Comparison of ENCODE assay signal across 1 cellular context in the genomic region with DNA sequence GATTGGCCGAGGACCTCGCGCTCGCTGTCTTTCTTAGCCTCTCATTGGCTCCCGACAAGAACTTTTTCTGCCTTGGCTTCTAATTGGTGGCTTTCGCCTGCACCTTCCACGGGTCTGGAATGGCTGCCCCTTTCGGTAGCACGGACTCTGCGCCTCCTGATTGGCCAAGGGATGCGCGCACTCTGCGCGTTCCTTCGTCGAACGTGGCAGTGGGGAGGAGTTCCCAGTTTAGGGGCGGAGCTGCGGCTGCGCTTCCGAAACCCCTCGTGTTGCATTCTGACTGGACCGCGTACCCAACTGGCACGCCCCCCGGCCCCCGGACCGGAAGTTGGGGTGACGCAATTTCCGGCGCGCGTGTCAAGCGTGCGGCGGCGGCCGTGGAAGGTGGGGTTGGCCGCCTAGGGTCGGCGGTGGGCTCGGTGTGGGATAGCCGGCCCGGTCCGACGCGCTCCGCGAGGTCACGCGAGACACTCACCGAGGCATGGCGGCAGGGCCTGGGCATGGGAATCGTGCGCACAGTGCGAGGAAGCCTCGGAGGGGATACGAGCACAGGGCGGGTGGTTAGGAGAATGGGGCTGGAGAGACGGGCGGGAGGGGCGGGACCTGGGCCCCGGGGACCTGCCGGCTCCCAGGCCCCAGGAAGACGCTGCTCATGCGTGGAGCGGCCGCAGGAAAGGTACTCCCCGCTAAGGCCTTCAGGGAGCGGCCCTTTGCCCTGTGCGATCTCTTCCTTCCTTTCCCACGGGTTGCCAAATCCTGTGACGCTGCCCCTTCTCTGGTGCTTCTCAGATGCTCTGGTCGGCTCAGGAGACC.
TF ChIP-seq lines count a peak whose summit lies in the region.

No MANE protein-coding gene starts in this region.

TF ChIP-seq in WTC11, 78 proteins besides CTCF, POLR2A, EP300 and RAD21 (continued from another document):
- TF ChIP-seq, protein P1, sequence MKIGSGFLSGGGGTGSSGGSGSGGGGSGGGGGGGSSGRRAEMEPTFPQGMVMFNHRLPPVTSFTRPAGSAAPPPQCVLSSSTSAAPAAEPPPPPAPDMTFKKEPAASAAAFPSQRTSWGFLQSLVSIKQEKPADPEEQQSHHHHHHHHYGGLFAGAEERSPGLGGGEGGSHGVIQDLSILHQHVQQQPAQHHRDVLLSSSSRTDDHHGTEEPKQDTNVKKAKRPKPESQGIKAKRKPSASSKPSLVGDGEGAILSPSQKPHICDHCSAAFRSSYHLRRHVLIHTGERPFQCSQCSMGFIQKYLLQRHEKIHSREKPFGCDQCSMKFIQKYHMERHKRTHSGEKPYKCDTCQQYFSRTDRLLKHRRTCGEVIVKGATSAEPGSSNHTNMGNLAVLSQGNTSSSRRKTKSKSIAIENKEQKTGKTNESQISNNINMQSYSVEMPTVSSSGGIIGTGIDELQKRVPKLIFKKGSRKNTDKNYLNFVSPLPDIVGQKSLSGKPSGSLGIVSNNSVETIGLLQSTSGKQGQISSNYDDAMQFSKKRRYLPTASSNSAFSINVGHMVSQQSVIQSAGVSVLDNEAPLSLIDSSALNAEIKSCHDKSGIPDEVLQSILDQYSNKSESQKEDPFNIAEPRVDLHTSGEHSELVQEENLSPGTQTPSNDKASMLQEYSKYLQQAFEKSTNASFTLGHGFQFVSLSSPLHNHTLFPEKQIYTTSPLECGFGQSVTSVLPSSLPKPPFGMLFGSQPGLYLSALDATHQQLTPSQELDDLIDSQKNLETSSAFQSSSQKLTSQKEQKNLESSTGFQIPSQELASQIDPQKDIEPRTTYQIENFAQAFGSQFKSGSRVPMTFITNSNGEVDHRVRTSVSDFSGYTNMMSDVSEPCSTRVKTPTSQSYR (CRISPR knock-in tag; IDR thresholded peaks at IDR 0.05), result no peak
- peak; percentile 99 for TF ChIP-seq NFYB (CRISPR knock-in tag; conservative IDR thresholded peaks at IDR 0.05; ENCODE audit: low read depth)
- peak; percentile 92 for TF ChIP-seq ZNF671 (CRISPR knock-in tag; IDR thresholded peaks at IDR 0.05)
- TF ChIP-seq HMGA2 (CRISPR knock-in tag; IDR thresholded peaks at IDR 0.05), result peak; percentile 85
- no peak for TF ChIP-seq NR1H2 (CRISPR knock-in tag; IDR thresholded peaks at IDR 0.05)
- TF ChIP-seq, protein P2, sequence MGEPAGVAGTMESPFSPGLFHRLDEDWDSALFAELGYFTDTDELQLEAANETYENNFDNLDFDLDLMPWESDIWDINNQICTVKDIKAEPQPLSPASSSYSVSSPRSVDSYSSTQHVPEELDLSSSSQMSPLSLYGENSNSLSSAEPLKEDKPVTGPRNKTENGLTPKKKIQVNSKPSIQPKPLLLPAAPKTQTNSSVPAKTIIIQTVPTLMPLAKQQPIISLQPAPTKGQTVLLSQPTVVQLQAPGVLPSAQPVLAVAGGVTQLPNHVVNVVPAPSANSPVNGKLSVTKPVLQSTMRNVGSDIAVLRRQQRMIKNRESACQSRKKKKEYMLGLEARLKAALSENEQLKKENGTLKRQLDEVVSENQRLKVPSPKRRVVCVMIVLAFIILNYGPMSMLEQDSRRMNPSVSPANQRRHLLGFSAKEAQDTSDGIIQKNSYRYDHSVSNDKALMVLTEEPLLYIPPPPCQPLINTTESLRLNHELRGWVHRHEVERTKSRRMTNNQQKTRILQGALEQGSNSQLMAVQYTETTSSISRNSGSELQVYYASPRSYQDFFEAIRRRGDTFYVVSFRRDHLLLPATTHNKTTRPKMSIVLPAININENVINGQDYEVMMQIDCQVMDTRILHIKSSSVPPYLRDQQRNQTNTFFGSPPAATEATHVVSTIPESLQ (CRISPR knock-in tag; IDR thresholded peaks at IDR 0.05), result no peak
- TF ChIP-seq, protein P3, sequence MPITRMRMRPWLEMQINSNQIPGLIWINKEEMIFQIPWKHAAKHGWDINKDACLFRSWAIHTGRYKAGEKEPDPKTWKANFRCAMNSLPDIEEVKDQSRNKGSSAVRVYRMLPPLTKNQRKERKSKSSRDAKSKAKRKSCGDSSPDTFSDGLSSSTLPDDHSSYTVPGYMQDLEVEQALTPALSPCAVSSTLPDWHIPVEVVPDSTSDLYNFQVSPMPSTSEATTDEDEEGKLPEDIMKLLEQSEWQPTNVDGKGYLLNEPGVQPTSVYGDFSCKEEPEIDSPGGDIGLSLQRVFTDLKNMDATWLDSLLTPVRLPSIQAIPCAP (CRISPR knock-in tag; IDR thresholded peaks at IDR 0.05), result no peak
- 0 out of 2 replicates have a peak, but pooled peaks have one; percentile 15 for TF ChIP-seq CBFB (CRISPR knock-in tag; IDR thresholded peaks at IDR 0.05; ENCODE audit: low read depth)
- TF ChIP-seq IRF2 (CRISPR knock-in tag; IDR thresholded peaks at IDR 0.05; ENCODE audit: borderline replicate concordance, low read depth), result no peak
- TF ChIP-seq, protein P4, sequence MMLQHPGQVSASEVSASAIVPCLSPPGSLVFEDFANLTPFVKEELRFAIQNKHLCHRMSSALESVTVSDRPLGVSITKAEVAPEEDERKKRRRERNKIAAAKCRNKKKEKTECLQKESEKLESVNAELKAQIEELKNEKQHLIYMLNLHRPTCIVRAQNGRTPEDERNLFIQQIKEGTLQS (CRISPR knock-in tag; conservative IDR thresholded peaks at IDR 0.05), result peak; percentile 54; the same call in 1 of the 2 replicates
- TF ChIP-seq, protein P5, sequence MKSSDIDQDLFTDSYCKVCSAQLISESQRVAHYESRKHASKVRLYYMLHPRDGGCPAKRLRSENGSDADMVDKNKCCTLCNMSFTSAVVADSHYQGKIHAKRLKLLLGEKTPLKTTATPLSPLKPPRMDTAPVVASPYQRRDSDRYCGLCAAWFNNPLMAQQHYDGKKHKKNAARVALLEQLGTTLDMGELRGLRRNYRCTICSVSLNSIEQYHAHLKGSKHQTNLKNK (CRISPR knock-in tag; IDR thresholded peaks at IDR 0.05), result 0 out of 2 replicates have a peak, but pooled peaks have one; percentile 32
- TF ChIP-seq NFATC4 (CRISPR knock-in tag; IDR thresholded peaks at IDR 0.05), result peak; percentile 69
- TF ChIP-seq GABPB1 (CRISPR knock-in tag; IDR thresholded peaks at IDR 0.05), result peak; percentile 99
- TF ChIP-seq ZNF423 (CRISPR knock-in tag; IDR thresholded peaks at IDR 0.05), result peak; percentile 91
- no peak; the same call in 1 of the 2 replicates for TF ChIP-seq TEAD1 (CRISPR knock-in tag; IDR thresholded peaks at IDR 0.05)
- TF ChIP-seq EMX1 (CRISPR knock-in tag; IDR thresholded peaks at IDR 0.05), result peak; percentile 96
- TF ChIP-seq ELF4 (CRISPR knock-in tag; IDR thresholded peaks at IDR 0.05; ENCODE audit: low read depth), result no peak
- peak; percentile 65; the same call in 1 of the 2 replicates for TF ChIP-seq TCF7 (CRISPR knock-in tag; IDR thresholded peaks at IDR 0.05; ENCODE audit: low read depth)
- TF ChIP-seq FOXK1 (CRISPR knock-in tag; IDR thresholded peaks at IDR 0.05), result peak; percentile 93
- TF ChIP-seq, protein P6, sequence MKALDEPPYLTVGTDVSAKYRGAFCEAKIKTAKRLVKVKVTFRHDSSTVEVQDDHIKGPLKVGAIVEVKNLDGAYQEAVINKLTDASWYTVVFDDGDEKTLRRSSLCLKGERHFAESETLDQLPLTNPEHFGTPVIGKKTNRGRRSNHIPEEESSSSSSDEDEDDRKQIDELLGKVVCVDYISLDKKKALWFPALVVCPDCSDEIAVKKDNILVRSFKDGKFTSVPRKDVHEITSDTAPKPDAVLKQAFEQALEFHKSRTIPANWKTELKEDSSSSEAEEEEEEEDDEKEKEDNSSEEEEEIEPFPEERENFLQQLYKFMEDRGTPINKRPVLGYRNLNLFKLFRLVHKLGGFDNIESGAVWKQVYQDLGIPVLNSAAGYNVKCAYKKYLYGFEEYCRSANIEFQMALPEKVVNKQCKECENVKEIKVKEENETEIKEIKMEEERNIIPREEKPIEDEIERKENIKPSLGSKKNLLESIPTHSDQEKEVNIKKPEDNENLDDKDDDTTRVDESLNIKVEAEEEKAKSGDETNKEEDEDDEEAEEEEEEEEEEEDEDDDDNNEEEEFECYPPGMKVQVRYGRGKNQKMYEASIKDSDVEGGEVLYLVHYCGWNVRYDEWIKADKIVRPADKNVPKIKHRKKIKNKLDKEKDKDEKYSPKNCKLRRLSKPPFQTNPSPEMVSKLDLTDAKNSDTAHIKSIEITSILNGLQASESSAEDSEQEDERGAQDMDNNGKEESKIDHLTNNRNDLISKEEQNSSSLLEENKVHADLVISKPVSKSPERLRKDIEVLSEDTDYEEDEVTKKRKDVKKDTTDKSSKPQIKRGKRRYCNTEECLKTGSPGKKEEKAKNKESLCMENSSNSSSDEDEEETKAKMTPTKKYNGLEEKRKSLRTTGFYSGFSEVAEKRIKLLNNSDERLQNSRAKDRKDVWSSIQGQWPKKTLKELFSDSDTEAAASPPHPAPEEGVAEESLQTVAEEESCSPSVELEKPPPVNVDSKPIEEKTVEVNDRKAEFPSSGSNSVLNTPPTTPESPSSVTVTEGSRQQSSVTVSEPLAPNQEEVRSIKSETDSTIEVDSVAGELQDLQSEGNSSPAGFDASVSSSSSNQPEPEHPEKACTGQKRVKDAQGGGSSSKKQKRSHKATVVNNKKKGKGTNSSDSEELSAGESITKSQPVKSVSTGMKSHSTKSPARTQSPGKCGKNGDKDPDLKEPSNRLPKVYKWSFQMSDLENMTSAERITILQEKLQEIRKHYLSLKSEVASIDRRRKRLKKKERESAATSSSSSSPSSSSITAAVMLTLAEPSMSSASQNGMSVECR (CRISPR knock-in tag; IDR thresholded peaks at IDR 0.05; ENCODE audit: borderline replicate concordance), result peak; percentile 78; the same call in 1 of the 2 replicates
- TF ChIP-seq, protein P7, sequence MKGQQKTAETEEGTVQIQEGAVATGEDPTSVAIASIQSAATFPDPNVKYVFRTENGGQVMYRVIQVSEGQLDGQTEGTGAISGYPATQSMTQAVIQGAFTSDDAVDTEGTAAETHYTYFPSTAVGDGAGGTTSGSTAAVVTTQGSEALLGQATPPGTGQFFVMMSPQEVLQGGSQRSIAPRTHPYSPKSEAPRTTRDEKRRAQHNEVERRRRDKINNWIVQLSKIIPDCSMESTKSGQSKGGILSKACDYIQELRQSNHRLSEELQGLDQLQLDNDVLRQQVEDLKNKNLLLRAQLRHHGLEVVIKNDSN (CRISPR knock-in tag; IDR thresholded peaks at IDR 0.05), result peak; percentile 37; the same call in 1 of the 2 replicates
- TF ChIP-seq, protein P8, sequence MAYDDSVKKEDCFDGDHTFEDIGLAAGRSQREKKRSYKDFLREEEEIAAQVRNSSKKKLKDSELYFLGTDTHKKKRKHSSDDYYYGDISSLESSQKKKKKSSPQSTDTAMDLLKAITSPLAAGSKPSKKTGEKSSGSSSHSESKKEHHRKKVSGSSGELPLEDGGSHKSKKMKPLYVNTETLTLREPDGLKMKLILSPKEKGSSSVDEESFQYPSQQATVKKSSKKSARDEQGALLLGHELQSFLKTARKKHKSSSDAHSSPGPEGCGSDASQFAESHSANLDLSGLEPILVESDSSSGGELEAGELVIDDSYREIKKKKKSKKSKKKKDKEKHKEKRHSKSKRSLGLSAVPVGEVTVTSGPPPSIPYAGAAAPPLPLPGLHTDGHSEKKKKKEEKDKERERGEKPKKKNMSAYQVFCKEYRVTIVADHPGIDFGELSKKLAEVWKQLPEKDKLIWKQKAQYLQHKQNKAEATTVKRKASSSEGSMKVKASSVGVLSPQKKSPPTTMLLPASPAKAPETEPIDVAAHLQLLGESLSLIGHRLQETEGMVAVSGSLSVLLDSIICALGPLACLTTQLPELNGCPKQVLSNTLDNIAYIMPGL (CRISPR knock-in tag; IDR thresholded peaks at IDR 0.05), result no peak
- TF ChIP-seq, protein P9, sequence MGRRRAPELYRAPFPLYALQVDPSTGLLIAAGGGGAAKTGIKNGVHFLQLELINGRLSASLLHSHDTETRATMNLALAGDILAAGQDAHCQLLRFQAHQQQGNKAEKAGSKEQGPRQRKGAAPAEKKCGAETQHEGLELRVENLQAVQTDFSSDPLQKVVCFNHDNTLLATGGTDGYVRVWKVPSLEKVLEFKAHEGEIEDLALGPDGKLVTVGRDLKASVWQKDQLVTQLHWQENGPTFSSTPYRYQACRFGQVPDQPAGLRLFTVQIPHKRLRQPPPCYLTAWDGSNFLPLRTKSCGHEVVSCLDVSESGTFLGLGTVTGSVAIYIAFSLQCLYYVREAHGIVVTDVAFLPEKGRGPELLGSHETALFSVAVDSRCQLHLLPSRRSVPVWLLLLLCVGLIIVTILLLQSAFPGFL (CRISPR knock-in tag; IDR thresholded peaks at IDR 0.05; ENCODE audit: borderline replicate concordance), result no peak
- TF ChIP-seq, protein P10, sequence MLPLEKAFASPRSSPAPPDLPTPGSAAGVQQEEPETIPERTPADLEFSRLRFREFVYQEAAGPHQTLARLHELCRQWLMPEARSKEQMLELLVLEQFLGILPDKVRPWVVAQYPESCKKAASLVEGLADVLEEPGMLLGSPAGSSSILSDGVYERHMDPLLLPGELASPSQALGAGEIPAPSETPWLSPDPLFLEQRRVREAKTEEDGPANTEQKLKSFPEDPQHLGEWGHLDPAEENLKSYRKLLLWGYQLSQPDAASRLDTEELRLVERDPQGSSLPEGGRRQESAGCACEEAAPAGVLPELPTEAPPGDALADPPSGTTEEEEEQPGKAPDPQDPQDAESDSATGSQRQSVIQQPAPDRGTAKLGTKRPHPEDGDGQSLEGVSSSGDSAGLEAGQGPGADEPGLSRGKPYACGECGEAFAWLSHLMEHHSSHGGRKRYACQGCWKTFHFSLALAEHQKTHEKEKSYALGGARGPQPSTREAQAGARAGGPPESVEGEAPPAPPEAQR (CRISPR knock-in tag; IDR thresholded peaks at IDR 0.05), result peak; percentile 99
- no peak for TF ChIP-seq SMAD4 (CRISPR knock-in tag; IDR thresholded peaks at IDR 0.05)
- TF ChIP-seq, protein P11, sequence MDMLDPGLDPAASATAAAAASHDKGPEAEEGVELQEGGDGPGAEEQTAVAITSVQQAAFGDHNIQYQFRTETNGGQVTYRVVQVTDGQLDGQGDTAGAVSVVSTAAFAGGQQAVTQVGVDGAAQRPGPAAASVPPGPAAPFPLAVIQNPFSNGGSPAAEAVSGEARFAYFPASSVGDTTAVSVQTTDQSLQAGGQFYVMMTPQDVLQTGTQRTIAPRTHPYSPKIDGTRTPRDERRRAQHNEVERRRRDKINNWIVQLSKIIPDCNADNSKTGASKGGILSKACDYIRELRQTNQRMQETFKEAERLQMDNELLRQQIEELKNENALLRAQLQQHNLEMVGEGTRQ (CRISPR knock-in tag; IDR thresholded peaks at IDR 0.05), result peak; percentile 63
- no peak for TF ChIP-seq ZBTB21 (CRISPR knock-in tag; IDR thresholded peaks at IDR 0.05; ENCODE audit: borderline replicate concordance)
- no peak for TF ChIP-seq ZNF317 (CRISPR knock-in tag; IDR thresholded peaks at IDR 0.05; ENCODE audit: borderline replicate concordance, low read depth)
- no peak for TF ChIP-seq ZNF121 (CRISPR knock-in tag; IDR thresholded peaks at IDR 0.05)
- peak; percentile 70; the same call in 1 of the 2 replicates for TF ChIP-seq ZNF416 (CRISPR knock-in tag; IDR thresholded peaks at IDR 0.05)
- no peak for TF ChIP-seq GTF2I (CRISPR knock-in tag; conservative IDR thresholded peaks at IDR 0.05)
